9 cellular contexts compared by ENCODE assay signal in the genomic region with DNA sequence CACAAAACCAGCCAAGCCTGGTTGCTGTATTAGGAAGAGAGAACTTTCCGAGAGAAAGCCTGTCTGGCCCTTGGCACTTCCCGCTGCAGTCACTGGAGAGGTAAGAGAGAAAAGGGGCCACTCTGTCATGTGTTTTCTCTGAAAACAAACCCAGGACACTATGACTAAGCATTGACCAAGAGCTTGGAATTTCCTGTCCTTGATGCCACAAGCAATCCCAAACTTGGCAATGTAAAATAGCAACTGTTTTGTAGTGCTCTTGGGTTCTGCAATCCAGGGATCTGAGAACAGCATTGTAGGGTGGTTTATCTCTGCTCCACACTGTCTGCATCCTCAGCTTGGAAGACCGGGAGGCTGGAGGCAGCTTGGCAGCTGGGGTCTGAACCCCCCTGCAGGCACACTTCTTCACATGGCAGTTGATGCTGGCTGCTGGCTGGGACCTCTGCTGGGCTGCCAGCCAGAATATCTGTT.
DNase-seq lines count a peak whose midpoint lies in the region; ATAC-seq lines count a peak whose summit lies in the region.
"Had no signal": no experiment of that assay in that cellular context is flagged by ENCODE, and none has a peak within 500 bp of the region (broad histone marks: within the 10 kb centered on the region; RNA-seq: fewer than 3 reads in every experiment).

No MANE protein-coding gene starts in this region.

- no peak overlapping the region for H3K4me3 ChIP-seq in SJCRH30

- peak; percentile 86 for DNase-seq in DMS53 (lab: John Stamatoyannopoulos, UW)
- DNase-seq in SJCRH30, result peak; percentile 65 to 70
- DNase-seq in fibroblast of gingiva (ENCODE audit: low read depth), result peak; percentile 93
- DNase-seq in myocyte (ENCODE audit: low read depth), result peak; percentile 88
- DNase-seq in cerebellar cortex (ENCODE audit: low spot score), result no peak
- DNase-seq: KG1 had no signal

- H3K9me3 ChIP-seq in SJCRH30 (replicated peaks), result no peaks in the 10 kb centered on the region

- H3K27ac ChIP-seq in SJCRH30, result peak overlapping the region; percentile 76

- ATAC-seq in GM18520 (IDR thresholded peaks at IDR 0.05; ENCODE audit: unreplicated experiment), result no peak
- no peak for ATAC-seq in GM21381 (IDR thresholded peaks at IDR 0.05; ENCODE audit: unreplicated experiment)
- no peak for ATAC-seq in HG03025 (IDR thresholded peaks at IDR 0.05; ENCODE audit: low FRiP score, unreplicated experiment)

- no peaks in the 10 kb centered on the region for H3K27me3 ChIP-seq in SJCRH30

- peaks cover 21% of the 10 kb centered on the region for H3K4me1 ChIP-seq in SJCRH30

- H3K36me3 ChIP-seq in SJCRH30, result no peaks in the 10 kb centered on the region
